Comparison of ENCODE assay signal across 8 cellular contexts in genomic region chr18:23967321-23968089, GRCh38. TPM values are rescaled to one million over a fixed set of nuclear protein-coding genes. Genes with fewer than 3 reads are reported as not detected.
A peak's percentile ranks its signal among the peaks of the same experiment; 100 is the strongest.
DNase-seq lines count a peak whose midpoint lies in the region; ATAC-seq and TF ChIP-seq lines count a peak whose summit lies in the region.

No MANE protein-coding gene starts in this region.

- ATAC-seq in GM18868 (IDR thresholded peaks at IDR 0.05; ENCODE audit: unreplicated experiment) (peak; percentile 74), HG02610 (IDR thresholded peaks at IDR 0.05; ENCODE audit: unreplicated experiment) (peak; percentile 64), lower lobe of right lung (peak; percentile 12 to 44), HG03439 (IDR thresholded peaks at IDR 0.05; ENCODE audit: unreplicated experiment) (no peak), HG02970 (IDR thresholded peaks at IDR 0.05; ENCODE audit: low FRiP score, unreplicated experiment) (no peak)

- no peaks in the 10 kb centered on the region for H3K9me3 ChIP-seq in lower lobe of right lung

- no peaks in the 10 kb centered on the region for H3K27me3 ChIP-seq in lower lobe of right lung (ENCODE audit: low read depth)

- DNase-seq in NCI-H69 (lab: John Stamatoyannopoulos, UW) (peak; percentile 80), lower lobe of right lung (no peak), DMS114 treated with DMSO at 0.1 percent for 48 hours (lab: John Stamatoyannopoulos, UW; ENCODE audit: unreplicated experiment) (no peak), type B pancreatic cell (ENCODE audit: extremely low spot score, unreplicated experiment) (no peak)

- no peak overlapping the region for H3K27ac ChIP-seq in lower lobe of right lung

- peaks cover 11% of the 10 kb centered on the region for H3K4me1 Mint-ChIP-seq in type B pancreatic cell (ENCODE audit: unreplicated experiment)

- no peak overlapping the region for H3K27ac Mint-ChIP-seq in type B pancreatic cell

- H3K4me3 ChIP-seq in lower lobe of right lung: no peak overlapping the region

- H3K36me3 ChIP-seq in lower lobe of right lung: no peaks in the 10 kb centered on the region

- no peaks in the 10 kb centered on the region for H3K36me3 Mint-ChIP-seq in type B pancreatic cell

- no peak overlapping the region for H3K4me3 Mint-ChIP-seq in type B pancreatic cell

- H3K9me3 Mint-ChIP-seq in type B pancreatic cell: peaks cover 4% of the 10 kb centered on the region

- peaks cover 9% of the 10 kb centered on the region for H3K27me3 Mint-ChIP-seq in type B pancreatic cell

- TF ChIP-seq CTCF in lower lobe of right lung (IDR thresholded peaks at IDR 0.05): no peak
- no peak for TF ChIP-seq CTCF in type B pancreatic cell (conservative IDR thresholded peaks at IDR 0.05)

- intact Hi-C loops in lower lobe of right lung (cut with DNase I): no loop called here

- peaks cover 15% of the 10 kb centered on the region for H3K4me1 ChIP-seq in lower lobe of right lung

RNA-seq across cellular contexts. Expression of gene TTC39C, which starts 47.0 kb away (rescaled TPM):
- total RNA-seq in lower lobe of right lung (14.6 TPM), type B pancreatic cell (ENCODE audit: low replicate concordance) (15.0 and 21.6 TPM in 2 replicates)

Comparison
In these comparisons a context has a peak if more than half of its experiments do, and no peak if none do; other contexts are left out.
1. ATAC-seq: peak in GM18868 (single experiment), HG02610 (single experiment) and lower lobe of right lung (2 of 2); none in HG03439 (single experiment) and HG02970 (single experiment).